8 cellular contexts compared by ENCODE assay signal in the genomic region with DNA sequence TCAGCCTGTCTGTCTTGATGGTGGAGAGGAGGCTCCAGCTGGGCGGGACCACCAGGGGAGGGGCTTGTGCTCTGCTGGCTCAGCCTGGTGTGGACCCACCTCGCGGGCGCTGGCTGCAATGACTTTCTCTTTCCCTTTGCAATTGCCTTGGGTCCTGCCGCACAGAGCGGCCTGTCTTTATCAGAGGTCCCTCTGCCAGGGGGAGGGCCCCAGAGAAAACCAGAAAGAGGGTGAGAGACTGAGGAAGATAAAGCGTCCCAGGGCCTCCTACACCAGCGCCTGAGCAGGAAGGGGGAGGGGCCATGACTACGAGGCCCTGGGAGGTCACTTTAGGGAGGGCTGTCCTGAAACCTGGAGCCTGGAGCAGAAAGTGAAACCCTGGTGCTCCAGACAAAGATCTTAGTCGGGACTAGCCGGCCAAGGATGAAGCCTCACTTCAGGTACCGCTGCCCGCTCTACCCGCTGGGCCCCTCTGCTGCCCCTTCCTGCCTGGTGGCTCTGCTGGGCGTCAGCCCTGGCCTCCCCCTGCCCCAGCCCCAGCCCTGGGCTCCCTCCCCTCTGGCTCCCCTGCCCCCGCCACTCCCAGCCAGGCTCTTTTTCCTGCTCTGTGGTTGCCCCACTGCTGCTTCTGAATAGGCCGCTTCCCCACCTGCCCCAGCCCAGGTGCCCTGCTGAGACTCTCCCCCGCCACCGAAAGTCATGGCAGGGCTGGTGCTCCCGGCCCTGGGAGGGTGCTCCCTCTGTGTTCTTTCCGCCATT. TPM values are rescaled to one million over a fixed set of nuclear protein-coding genes. Genes with fewer than 3 reads are reported as not detected.
DNase-seq lines count a peak whose midpoint lies in the region; ATAC-seq and TF ChIP-seq lines count a peak whose summit lies in the region.
"Not testable (repeated sequence)": the region's sequence is repeated elsewhere in the genome, so short reads cannot be mapped to it uniquely, and the experiment has no call there.

APOBEC3F (plus strand) TSS at position 327 of the 759 bp plus-strand sequence; CDS start at position 424, 97 bp downstream.

- not testable (repeated sequence) for H3K27me3 Mint-ChIP-seq in IgD-negative memory B cell; activated naive CD8-positive, alpha-beta T cell; neural crest cell (ENCODE audit: low read depth); stimulated activated naive CD8-positive, alpha-beta T cell treated with anti-CD3 and anti-CD28 coated beads, Interleukin-15, amount 100 ng/mL, for 72 hours

- H3K4me3 Mint-ChIP-seq in IgD-negative memory B cell (peak within 1 kb of the TSS; percentile 87 to 96 (median 94)), neural crest cell (peak within 1 kb of the TSS; percentile 78)
- peak within 1 kb of the TSS; percentile 89 for H3K4me3 Mint-ChIP-seq in activated naive CD8-positive, alpha-beta T cell
- H3K4me3 Mint-ChIP-seq in stimulated activated naive CD8-positive, alpha-beta T cell treated with anti-CD3 and anti-CD28 coated beads, Interleukin-15, amount 100 ng/mL, for 72 hours: peak within 1 kb of the TSS; percentile 95 to 96

- 0% methylated on average over 2 of the region's 21 CpGs; no CpG with 5 or more reads in 1 of the 2 donors for whole genome bisulfite sequencing in gastroesophageal sphincter (ENCODE audit: low coverage in 1 of 2), 2 donors

- peak in 4 of 5 experiments; percentile 38 to 78 (median 54) for DNase-seq in T-helper 2 cell
- peak; percentile 30 for DNase-seq in neural crest cell (ENCODE audit: low read depth, low spot score)
- peak; percentile 65 to 86 for DNase-seq in stimulated activated naive CD8-positive, alpha-beta T cell treated with anti-CD3 and anti-CD28 coated beads, Interleukin-15, amount 100 ng/mL, for 72 hours

- not testable (repeated sequence) for H3K36me3 Mint-ChIP-seq in IgD-negative memory B cell; activated naive CD8-positive, alpha-beta T cell; neural crest cell (ENCODE audit: low read depth)

- ATAC-seq in GM21825 (IDR thresholded peaks at IDR 0.05; ENCODE audit: unreplicated experiment): peak; percentile 91
- ATAC-seq in gastroesophageal sphincter: peak; percentile 95
- ATAC-seq in stimulated activated naive CD8-positive, alpha-beta T cell treated with anti-CD3 and anti-CD28 coated beads, Interleukin-15, amount 100 ng/mL, for 72 hours: peak; percentile 96

- H3K4me1 Mint-ChIP-seq in IgD-negative memory B cell: peaks cover 14 to 28% (median 18%) of the 10 kb centered on the region in 3 donors
- peaks cover 40% of the 10 kb centered on the region for H3K4me1 Mint-ChIP-seq in activated naive CD8-positive, alpha-beta T cell (ENCODE audit: low read depth)
- peaks cover 43% of the 10 kb centered on the region for H3K4me1 Mint-ChIP-seq in neural crest cell
- H3K4me1 Mint-ChIP-seq in stimulated activated naive CD8-positive, alpha-beta T cell treated with anti-CD3 and anti-CD28 coated beads, Interleukin-15, amount 100 ng/mL, for 72 hours: peaks cover 67% of the 10 kb centered on the region

- H3K27ac ChIP-seq in gastroesophageal sphincter: peak within 1 kb of the TSS; percentile 65 to 92 (median 85)

- not testable (repeated sequence) for H3K9me3 ChIP-seq in ES-I3 (ENCODE audit: control insufficient read depth, insufficient read depth, low read length); gastroesophageal sphincter

- H3K9ac ChIP-seq in ES-I3 (ENCODE audit: low read depth, low read length): peak within 1 kb of the TSS; percentile 75

- H3K4me1 ChIP-seq in ES-I3 (ENCODE audit: insufficient read depth, low read length): peaks cover 20% of the 10 kb centered on the region; the same call in 1 of the 2 replicates
- H3K4me1 ChIP-seq in gastroesophageal sphincter: peaks cover 0 to 19% (median 6%) of the 10 kb centered on the region in 3 donors

- H3K36me3 ChIP-seq in ES-I3 (ENCODE audit: insufficient read depth, low read length): not testable (repeated sequence)
- H3K36me3 ChIP-seq in gastroesophageal sphincter: peaks cover 0 to 20% of the 10 kb centered on the region in 2 donors

- peak; percentile 46 to 48 for TF ChIP-seq POLR2A in gastroesophageal sphincter (IDR thresholded peaks at IDR 0.05)

- not testable (repeated sequence) for TF ChIP-seq EP300 in gastroesophageal sphincter (IDR thresholded peaks at IDR 0.05)

- H3K4me3 ChIP-seq in gastroesophageal sphincter: peak within 1 kb of the TSS; percentile 66 to 74

- not testable (repeated sequence) for H3K27me3 ChIP-seq in gastroesophageal sphincter

- not testable (repeated sequence) for TF ChIP-seq CTCF in gastroesophageal sphincter (IDR thresholded peaks at IDR 0.05)
- peak; percentile 17 for TF ChIP-seq CTCF in neural crest cell (conservative IDR thresholded peaks at IDR 0.05)

- H3K9me3 Mint-ChIP-seq in IgD-negative memory B cell; activated naive CD8-positive, alpha-beta T cell (ENCODE audit: low read depth); neural crest cell; stimulated activated naive CD8-positive, alpha-beta T cell treated with anti-CD3 and anti-CD28 coated beads, Interleukin-15, amount 100 ng/mL, for 72 hours: not testable (repeated sequence)

- peak within 1 kb of the TSS; percentile 83 to 97 (median 96) for H3K27ac Mint-ChIP-seq in IgD-negative memory B cell
- H3K27ac Mint-ChIP-seq in activated naive CD8-positive, alpha-beta T cell: peak within 1 kb of the TSS; percentile 91
- H3K27ac Mint-ChIP-seq in neural crest cell (ENCODE audit: unreplicated experiment): not testable (repeated sequence)
- H3K27ac Mint-ChIP-seq in stimulated activated naive CD8-positive, alpha-beta T cell treated with anti-CD3 and anti-CD28 coated beads, Interleukin-15, amount 100 ng/mL, for 72 hours: peak within 1 kb of the TSS; percentile 90 to 96

RNA-seq across cellular contexts. Expression of gene APOBEC3F, which starts in this region (rescaled TPM):
- polyA plus RNA-seq in IgD-negative memory B cell: 33.0 TPM
- 1 to 10 TPM in 2 of 4 donors, under 1 TPM in 2; 0.57 to 4.0 (median 1.9) TPM for total RNA-seq in gastroesophageal sphincter
- total RNA-seq in neural crest cell: 5.9 and 6.7 TPM in 2 replicates

Comparison
In these comparisons a context has a peak if more than half of its experiments do, and no peak if none do; other contexts are left out.
1. Peak in every context shown above with its lines: DNase-seq, ATAC-seq, H3K4me3 ChIP-seq and H3K27ac ChIP-seq.